8 cellular contexts compared by ENCODE assay signal in the genomic region with DNA sequence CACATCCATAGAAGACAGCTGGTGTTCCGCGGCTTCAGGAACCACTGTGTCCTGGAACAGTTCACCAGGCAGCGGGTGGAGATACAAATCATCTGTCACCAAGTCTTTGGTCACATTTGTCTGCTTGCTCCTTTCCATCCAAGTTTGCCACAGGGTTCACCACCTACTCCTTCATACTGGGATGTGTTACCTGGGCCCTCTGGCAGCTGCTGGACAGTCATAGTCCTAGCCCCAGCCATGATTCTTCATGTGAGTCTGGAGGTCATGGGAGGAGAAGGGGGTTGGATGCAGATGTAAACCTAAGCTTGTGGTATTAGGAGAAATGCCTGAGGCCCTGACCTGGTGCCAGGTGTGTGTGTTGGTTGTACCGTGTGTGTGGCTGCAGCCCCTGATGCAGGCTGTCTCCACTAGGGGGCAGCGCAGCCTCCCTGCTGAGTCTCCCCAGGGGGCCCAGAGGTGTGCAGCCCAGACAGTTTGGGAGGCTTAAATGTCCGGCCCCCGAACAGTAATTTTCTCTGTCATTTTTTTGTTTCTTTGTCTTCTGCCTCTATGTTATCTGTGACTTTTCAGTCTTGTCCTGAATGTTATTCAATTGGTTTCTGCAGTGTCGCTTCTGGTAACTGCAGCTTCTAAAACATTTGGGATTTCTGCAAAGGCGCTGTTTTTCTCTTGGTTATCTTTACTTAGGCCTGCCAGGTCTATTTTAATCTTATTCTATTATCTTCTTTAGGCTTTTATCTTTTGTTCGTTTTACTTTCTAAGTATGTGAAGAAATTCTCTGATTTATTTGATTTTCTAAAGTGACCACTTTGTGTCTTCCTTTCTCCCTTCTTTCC. TPM values are rescaled to one million over a fixed set of nuclear protein-coding genes. Genes with fewer than 3 reads are reported as not detected.
DNase-seq lines count a peak whose midpoint lies in the region; ATAC-seq and TF ChIP-seq lines count a peak whose summit lies in the region.

No MANE protein-coding gene starts in this region.

- H2AK5ac ChIP-seq in mesenchymal stem cell (ENCODE audit: low read length, severe bottlenecking) = no peak overlapping the region

- H3K36me3 ChIP-seq in mucosa of descending colon (ENCODE audit: low read depth) = no peaks in the 10 kb centered on the region
- H3K36me3 ChIP-seq in mesenchymal stem cell (ENCODE audit: control insufficient read depth in 1 of 2, insufficient read depth in 2 of 2, low read depth in 1 of 2, low read length in 2 of 2) = no peaks in the 10 kb centered on the region

- no peak overlapping the region for H3K4me3 Mint-ChIP-seq in activated naive CD4-positive, alpha-beta T cell treated with anti-CD3 and anti-CD28 coated beads, Interleukin-2, amount 10 ng/mL, durations not matched to agents 7 days and 5 days

- peaks cover 3% of the 10 kb centered on the region for H3K9me3 Mint-ChIP-seq in activated naive CD4-positive, alpha-beta T cell treated with anti-CD3 and anti-CD28 coated beads, Interleukin-2, amount 10 ng/mL, durations not matched to agents 7 days and 5 days

- H2AFZ ChIP-seq in mesenchymal stem cell (ENCODE audit: low read depth, low read length) = no peak overlapping the region

- CTCF ChIA-PET in activated naive CD4-positive, alpha-beta T cell treated with anti-CD3 and anti-CD28 coated beads, Interleukin-2, amount 10 ng/mL, durations not matched to agents 7 days and 5 days (lab: Charles Lee) = interaction anchor here (1.2 to 2.6 kb wide), 2 partner anchors 103 to 290 kb away, joined by 3 to 10 read pairs; no protein-coding TSS in a partner anchor

- H4K91ac ChIP-seq in mesenchymal stem cell (ENCODE audit: low read length) = no peak overlapping the region

- H3K18ac ChIP-seq in mesenchymal stem cell (ENCODE audit: low read depth in 1 of 2, low read length in 2 of 2) = no peak overlapping the region

- H3K4me1 Mint-ChIP-seq in activated naive CD4-positive, alpha-beta T cell treated with anti-CD3 and anti-CD28 coated beads, Interleukin-2, amount 10 ng/mL, durations not matched to agents 7 days and 5 days = no peaks in the 10 kb centered on the region

- H3K4me1 ChIP-seq in mucosa of descending colon (ENCODE audit: low read depth) (no peaks in the 10 kb centered on the region), mesenchymal stem cell (ENCODE audit: control insufficient read depth, insufficient read depth, low read depth, low read length) (no peaks in the 10 kb centered on the region)

- H3K23ac ChIP-seq in mesenchymal stem cell (ENCODE audit: low read length in 2 of 2) = no peak overlapping the region

- H2BK15ac ChIP-seq in mesenchymal stem cell (ENCODE audit: low read depth, poor library complexity, severe bottlenecking) = no peak overlapping the region

- H3K27me3 Mint-ChIP-seq in activated naive CD4-positive, alpha-beta T cell treated with anti-CD3 and anti-CD28 coated beads, Interleukin-2, amount 10 ng/mL, durations not matched to agents 7 days and 5 days = no peaks in the 10 kb centered on the region

- WGBS in mesenchymal stem cell = 71% methylated on average over 9 of the region's 10 CpGs

- peaks cover 0 to 3% of the 10 kb centered on the region in 2 experiments for H3K27me3 ChIP-seq in mesenchymal stem cell (ENCODE audit: control insufficient read depth in 1 of 2, insufficient read depth in 1 of 2, low read length in 2 of 2)

- no peaks in the 10 kb centered on the region for H3K36me3 Mint-ChIP-seq in activated naive CD4-positive, alpha-beta T cell treated with anti-CD3 and anti-CD28 coated beads, Interleukin-2, amount 10 ng/mL, durations not matched to agents 7 days and 5 days

- H3K4ac ChIP-seq in mesenchymal stem cell (ENCODE audit: low read depth in 1 of 2, low read length in 2 of 2) = no peak overlapping the region

- no peak overlapping the region for H3K14ac ChIP-seq in mesenchymal stem cell (ENCODE audit: low read length in 2 of 2)

- H3K4me3 ChIP-seq in mucosa of descending colon (no peak overlapping the region), mesenchymal stem cell (ENCODE audit: insufficient read depth in 1 of 2, low read depth in 1 of 2, low read length in 2 of 2) (no peak overlapping the region)

- peak; percentile 78 for ATAC-seq in HG03159 (IDR thresholded peaks at IDR 0.05; ENCODE audit: unreplicated experiment)
- peak; percentile 67 for ATAC-seq in mucosa of descending colon
- ATAC-seq in GM18873 (IDR thresholded peaks at IDR 0.05; ENCODE audit: low FRiP score, unreplicated experiment) = no peak
- ATAC-seq in HG02840 (IDR thresholded peaks at IDR 0.05; ENCODE audit: low FRiP score, unreplicated experiment) = no peak

- TF ChIP-seq CTCF in GM13976 (IDR thresholded peaks at IDR 0.05; ENCODE audit: borderline replicate concordance, control extremely low read depth, extremely low read depth, insufficient read depth, missing control alignments) = peak; percentile 45
- TF ChIP-seq CTCF in mucosa of descending colon (IDR thresholded peaks at IDR 0.05) = peak; percentile 50

- no peak overlapping the region for H3K27ac ChIP-seq in mesenchymal stem cell (ENCODE audit: low read length, poor library complexity, severe bottlenecking)

- H2BK5ac ChIP-seq in mesenchymal stem cell (ENCODE audit: low read depth, low read length, poor library complexity, severe bottlenecking) = no peak overlapping the region

- in situ Hi-C loops in GM13976 (cut with MboI; ENCODE audit: low sequenced_read_pairs, unreplicated experiment) = no loop called here

- H3K9me3 ChIP-seq in mucosa of descending colon (no peaks in the 10 kb centered on the region), mesenchymal stem cell (ENCODE audit: control insufficient read depth, low read length) (peaks cover 5% of the 10 kb centered on the region)

- no peak overlapping the region for H2BK12ac ChIP-seq in mesenchymal stem cell (ENCODE audit: low read length in 2 of 2)

- no peak overlapping the region for H3K4me2 ChIP-seq in mesenchymal stem cell (ENCODE audit: low read length, poor library complexity, severe bottlenecking)

- intact Hi-C loops in mucosa of descending colon (cut with DNase I, micrococcal nuclease) = no loop called here

- H3K9ac ChIP-seq in mesenchymal stem cell (ENCODE audit: low read length) = no peak overlapping the region

- no peak overlapping the region for H3K27ac Mint-ChIP-seq in activated naive CD4-positive, alpha-beta T cell treated with anti-CD3 and anti-CD28 coated beads, Interleukin-2, amount 10 ng/mL, durations not matched to agents 7 days and 5 days

- H4K8ac ChIP-seq in mesenchymal stem cell (ENCODE audit: low read length) = no peak overlapping the region

- no peak overlapping the region for H2BK120ac ChIP-seq in mesenchymal stem cell (ENCODE audit: low read depth, low read length)

- peak; percentile 25 for DNase-seq in GM13976 (ENCODE audit: low spot score)
- peak; percentile 44 for DNase-seq in activated naive CD4-positive, alpha-beta T cell treated with anti-CD3 and anti-CD28 coated beads, Interleukin-2, amount 10 ng/mL, durations not matched to agents 7 days and 5 days
- peak in 2 of 3 donors; percentile 51 for DNase-seq in mucosa of descending colon
- DNase-seq in mesenchymal stem cell = no peak
- DNase-seq in cerebellar cortex (ENCODE audit: low spot score) = no peak

- no peaks in the 10 kb centered on the region for H3K79me1 ChIP-seq in mesenchymal stem cell (replicated peaks; ENCODE audit: low read length, poor library complexity, severe bottlenecking)

RNA-seq across cellular contexts. Expression of gene NPS, which starts 14.8 kb away (rescaled TPM):
- not detected for total RNA-seq in mucosa of descending colon
- polyA plus RNA-seq in mesenchymal stem cell (2013, experiment 1 of 2) = not detected
- not detected for polyA plus RNA-seq in mesenchymal stem cell (2013, experiment 2 of 2)

Comparison
In these comparisons a context has a peak if more than half of its experiments do, and no peak if none do; other contexts are left out.
1. DNase-seq: peak in GM13976 (single experiment), activated naive CD4-positive, alpha-beta T cell treated with anti-CD3 and anti-CD28 coated beads, Interleukin-2, amount 10 ng/mL, durations not matched to agents 7 days and 5 days (single experiment) and mucosa of descending colon (2 of 3); none in mesenchymal stem cell (single experiment) and cerebellar cortex (single experiment).
2. ATAC-seq: peak in HG03159 (single experiment) and mucosa of descending colon (single experiment); none in GM18873 (single experiment) and HG02840 (single experiment).